7 cellular contexts compared by ENCODE assay signal in genomic region chr11:98059488-98059887, GRCh38.
"Had no signal": no experiment of that assay in that cellular context is flagged by ENCODE, and none has a peak within 500 bp of the region (broad histone marks: within the 10 kb centered on the region; RNA-seq: fewer than 3 reads in every experiment).

No MANE protein-coding gene starts in this region.

- H3K4me2 ChIP-seq: KMS-11 had no signal

- FAIRE-seq: HTR-8/SVneo, K562 had no signal

- H3K4me3 ChIP-seq: K562 had no signal

- ATAC-seq: K562 had no signal

- DNase-seq: IMR-90, KBM-7, KG1 had no signal

- H3K27ac ChIP-seq: HL-60, KMS-11 had no signal

- H3K9ac ChIP-seq: KMS-11 had no signal
